26 cellular contexts compared by ENCODE assay signal in genomic region chr7:135792334-135792733, GRCh38. TPM values are rescaled to one million over a fixed set of nuclear protein-coding genes. Genes with fewer than 3 reads are reported as not detected.
A peak's percentile ranks its signal among the peaks of the same experiment; 100 is the strongest.
DNase-seq lines count a peak whose midpoint lies in the region; ATAC-seq, FAIRE-seq and TF ChIP-seq lines count a peak whose summit lies in the region.
"Had no signal": no experiment of that assay in that cellular context is flagged by ENCODE, and none has a peak within 500 bp of the region (broad histone marks: within the 10 kb centered on the region; RNA-seq: fewer than 3 reads in every experiment).

No MANE protein-coding gene starts in this region.

- no peaks in the 10 kb centered on the region for H3K27me3 Mint-ChIP-seq in MCF 10A (ENCODE audit: insufficient read depth, unreplicated experiment)

- no peaks in the 10 kb centered on the region for H3K9me3 Mint-ChIP-seq in MCF 10A (ENCODE audit: unreplicated experiment)
- H3K9me3 Mint-ChIP-seq: IgD-negative memory B cell had no signal

- no peak for TF ChIP-seq EP300 in K562 (IDR thresholded peaks at IDR 0.05; ENCODE audit: low read length)

- H3K9me3 ChIP-seq in K562 (replicated peaks; ENCODE audit: control insufficient read depth, insufficient read depth, low read depth, low read length) (no peaks in the 10 kb centered on the region), upper lobe of right lung (no peaks in the 10 kb centered on the region)

- H3K4me3 ChIP-seq in NB4 (ENCODE audit: low read depth, low read length): no peak overlapping the region
- H3K4me3 ChIP-seq in K562: no peak overlapping the region
- H3K4me3 ChIP-seq in upper lobe of right lung: no peak overlapping the region
- H3K4me3 ChIP-seq: BLaER1 had no signal

- POLR2A ChIA-PET in K562 (lab: Yijun Ruan, JAX): no interaction called here
- POLR2A ChIA-PET in MCF 10A (lab: Yijun Ruan, JAX): no interaction called here

- H3K27ac ChIP-seq in K562 (ENCODE audit: extremely low read depth, low read depth, low read length) (no peak overlapping the region), upper lobe of right lung (no peak overlapping the region)
- H3K27ac ChIP-seq: 22Rv1, BLaER1 had no signal

- no peak overlapping the region for H3K9ac ChIP-seq in K562 (ENCODE audit: insufficient read depth in 1 of 2, low read depth in 2 of 2, low read length in 2 of 2)
- H3K9ac ChIP-seq: BLaER1 had no signal

- no peak for TF ChIP-seq CTCF in NB4 (IDR thresholded peaks at IDR 0.05; ENCODE audit: low read depth, low read length)
- TF ChIP-seq CTCF in K562 (IDR thresholded peaks at IDR 0.05 in 2 of 3, conservative IDR thresholded peaks at IDR 0.05 in 1 of 3; ENCODE audit: insufficient read depth in 2 of 3, low read depth in 1 of 3, low read length in 3 of 3): no peak
- no peak for TF ChIP-seq CTCF in upper lobe of right lung (IDR thresholded peaks at IDR 0.05)
- TF ChIP-seq CTCF in MCF 10A (IDR thresholded peaks at IDR 0.05; ENCODE audit: unreplicated experiment): no peak

- H3K27me3 ChIP-seq in K562 (ENCODE audit: control insufficient read depth in 2 of 2, insufficient read depth in 2 of 2, low read length in 2 of 2) (peaks cover 24 to 44% of the 10 kb centered on the region in 2 experiments; a peak in 4 of 5 replicates), upper lobe of right lung (no peaks in the 10 kb centered on the region)
- H3K27me3 ChIP-seq: BLaER1 had no signal

- ATAC-seq in K562 (no peak), upper lobe of right lung (peak; percentile 48)
- ATAC-seq: Right ventricle myocardium inferior had no signal

- H3K36me3 ChIP-seq in K562 (ENCODE audit: control insufficient read depth, insufficient read depth, low read length) (no peaks in the 10 kb centered on the region), upper lobe of right lung (no peaks in the 10 kb centered on the region)
- H3K36me3 ChIP-seq: BLaER1 had no signal

- BruUV-seq in K562 (replicated peaks; lab: Mats Ljungman, UMichigan) (no TSS peak), MCF 10A (replicated peaks; lab: Mats Ljungman, UMichigan) (no TSS peak)

- TF ChIP-seq RAD21 in K562 (CRISPR knock-in tag; conservative IDR thresholded peaks at IDR 0.05 in 1 of 2, IDR thresholded peaks at IDR 0.05 in 1 of 2): no peak

- no peaks in the 10 kb centered on the region for H3K4me1 ChIP-seq in K562 (replicated peaks in 1 of 2; ENCODE audit: control insufficient read depth in 2 of 2, insufficient read depth in 2 of 2, low read length in 2 of 2)
- peaks cover 5% of the 10 kb centered on the region for H3K4me1 ChIP-seq in upper lobe of right lung
- H3K4me1 ChIP-seq: BLaER1 had no signal

- CTCF ChIA-PET in K562 (lab: Yijun Ruan, JAX; ENCODE audit: low intra/inter-chr PET ratio): no interaction called here
- CTCF ChIA-PET in MCF 10A (lab: Yijun Ruan, JAX): interaction anchor here (1.3 to 9.8 kb wide), 2 partner anchors 119 to 216 kb away, joined by 5 to 171 read pairs; no protein-coding TSS in a partner anchor

- no peaks in the 10 kb centered on the region for H3K36me3 Mint-ChIP-seq in MCF 10A (ENCODE audit: insufficient read depth, unreplicated experiment)
- H3K36me3 Mint-ChIP-seq: CD4-positive, alpha-beta memory T cell had no signal

- no peaks in the 10 kb centered on the region for H3K79me2 ChIP-seq in K562 (ENCODE audit: control insufficient read depth, insufficient read depth, low read length)

- no peaks in the 10 kb centered on the region for H3K9me1 ChIP-seq in K562 (ENCODE audit: control insufficient read depth, insufficient read depth, low read length)

- in situ Hi-C loops in K562 (cut with MboI): no loop called here

- no peak overlapping the region for H2AFZ ChIP-seq in K562 (ENCODE audit: low read depth, low read length)

- intact Hi-C loops in K562 (cut with micrococcal nuclease): no loop called here
- intact Hi-C loops in upper lobe of right lung (cut with DNase I): no loop called here
- intact Hi-C loops in MCF 10A (cut with micrococcal nuclease): no loop called here

- no peak overlapping the region for H3K4me2 ChIP-seq in K562 (ENCODE audit: insufficient read depth, low read length)
- H3K4me2 ChIP-seq: BLaER1 had no signal

- no peak overlapping the region for H3K27ac Mint-ChIP-seq in MCF 10A (ENCODE audit: low read depth, unreplicated experiment)
- H3K27ac Mint-ChIP-seq: CD4-positive, alpha-beta memory T cell; IgD-negative memory B cell had no signal

- no peak for TF ChIP-seq POLR2A in NB4 (IDR thresholded peaks at IDR 0.05; ENCODE audit: extremely low read depth, insufficient read length)
- TF ChIP-seq POLR2A in K562 (conservative IDR thresholded peaks at IDR 0.05): no peak

- peak; percentile 0 for DNase-seq in NOMO-1 treated with DMSO at 0.1 percent for 48 hours (lab: John Stamatoyannopoulos, UW; ENCODE audit: unreplicated experiment)
- DNase-seq in NOMO-1 (lab: John Stamatoyannopoulos, UW; ENCODE audit: unreplicated experiment in 2 of 2): no peak
- DNase-seq in NB4 (ENCODE audit: low read depth): peak; percentile 62
- DNase-seq in K562 (ENCODE audit: extremely low read depth in 1 of 4, low spot score in 3 of 4): no peak
- no peak for DNase-seq in upper lobe of right lung
- no peak for DNase-seq in ureter (ENCODE audit: low spot score)
- DNase-seq in MCF 10A (ENCODE audit: unreplicated experiment): no peak
- no peak for DNase-seq in COLO668 (lab: John Stamatoyannopoulos, UW; ENCODE audit: unreplicated experiment)
- DNase-seq: ACHN; CD4-positive, alpha-beta memory T cell; Karpas-422; NCI-H1105; NCI-H146; NCI-H2029; NCI-H2227 treated with DMSO at 0.1 percent for 48 hours; NCI-H510A treated with DMSO at 0.1 percent for 48 hours; NCI-H748 treated with DMSO at 0.1 percent for 48 hours; OCI-M1 had no signal

- H3K4me1 Mint-ChIP-seq in MCF 10A (ENCODE audit: insufficient read depth, unreplicated experiment): peaks cover 13% of the 10 kb centered on the region
- H3K4me1 Mint-ChIP-seq: IgD-negative memory B cell had no signal

- no peak for FAIRE-seq in K562 (lab: Jason Lieb, UNC)
- FAIRE-seq: G401.6, GM19239, H54 had no signal

- WGBS in K562 (ENCODE audit: insufficient coverage, low coverage, missing lambda C conversion rate): 1% methylated on average over 4 of the region's 4 CpGs

- no peaks in the 10 kb centered on the region for H4K20me1 ChIP-seq in K562 (replicated peaks; ENCODE audit: control insufficient read depth, insufficient read depth, low read length)
- H4K20me1 ChIP-seq: BLaER1 had no signal

- no peak overlapping the region for H3K4me3 Mint-ChIP-seq in MCF 10A (ENCODE audit: unreplicated experiment)
- H3K4me3 Mint-ChIP-seq: CD4-positive, alpha-beta memory T cell; IgD-negative memory B cell had no signal

TF ChIP-seq in K562, 482 proteins besides CTCF, POLR2A, EP300 and RAD21:
- peak; percentile 13; the same call in 1 of the 2 replicates for TF ChIP-seq USF2 (CRISPR knock-in tag; IDR thresholded peaks at IDR 0.05)
- no peak for TF ChIP-seq ZNF212 (CRISPR knock-in tag; IDR thresholded peaks at IDR 0.05)

RNA-seq across cellular contexts. Expression of gene FAM180A, which starts 43.7 kb away (rescaled TPM):
- total RNA-seq in K562 (2011; cell fraction: chromatin; rRNA removed; ENCODE audit: low replicate concordance): not detected in 2 replicates
- total RNA-seq in K562 (2011; cell fraction: nucleolus; rRNA removed): not detected in 2 replicates
- not detected in 2 replicates for total RNA-seq in K562 (2011; cell fraction: nucleoplasm; rRNA removed)
- not detected in 2 replicates for total RNA-seq in K562 (2014; rRNA removed)
- total RNA-seq in K562 (2014; rRNA removed; fragmentation: Illumina TruSeq; extraction: Trizol): not detected in 2 replicates
- not detected in 2 replicates for total RNA-seq in K562 (2015; rRNA removed; fragmentation: Illumina TruSeq; extraction: Trizol)
- total RNA-seq in K562 (2021): not detected in 2 replicates
- polyA plus RNA-seq in K562 (2011; rRNA removed): not detected in 2 replicates
- not detected in 2 replicates for polyA plus RNA-seq in K562 (2011; cell fraction: cytosol; rRNA removed)
- polyA plus RNA-seq in K562 (2011; cell fraction: nucleus; rRNA removed): not detected in 2 replicates
- 0.07 TPM in 1 of 2 replicates, not detected in the other for polyA plus RNA-seq in K562 (2012)
- polyA plus RNA-seq in K562 (2014; fragmentation: Illumina TruSeq; extraction: Trizol): not detected in 2 replicates
- not detected for polyA plus RNA-seq in K562 (2014; fragmentation: Nextera tagmentation; extraction: Ambion mirVana)
- not detected in 2 replicates for polyA plus RNA-seq in K562 (2014; rRNA removed)
- polyA minus RNA-seq in K562 (2011; rRNA and poly(A)+ RNA removed): not detected in 2 replicates
- not detected in 2 replicates for polyA minus RNA-seq in K562 (2011; cell fraction: cytosol; rRNA and poly(A)+ RNA removed)
- polyA minus RNA-seq in K562 (2011; cell fraction: nucleus; rRNA and poly(A)+ RNA removed): not detected in 2 replicates
- 6.8 TPM for total RNA-seq in upper lobe of right lung
- 1.1 TPM for total RNA-seq in ureter
- 0.17 TPM in 1 of 2 replicates, not detected in the other for total RNA-seq in MCF 10A (2022)
- total RNA-seq: CD4-positive, alpha-beta memory T cell; Daoy had no signal
- polyA plus RNA-seq: CD4-positive, alpha-beta memory T cell; IgD-negative memory B cell had no signal

Comparison
In these comparisons a context has a peak if more than half of its experiments do, and no peak if none do; other contexts are left out.
1. DNase-seq: peak in NOMO-1 treated with DMSO at 0.1 percent for 48 hours (single experiment) and NB4 (single experiment); none in NOMO-1 (0 of 2), K562 (0 of 4), upper lobe of right lung (single experiment), ureter (single experiment), MCF 10A (single experiment) and COLO668 (single experiment).